Comparison of ENCODE assay signal across 10 cellular contexts in the genomic region with DNA sequence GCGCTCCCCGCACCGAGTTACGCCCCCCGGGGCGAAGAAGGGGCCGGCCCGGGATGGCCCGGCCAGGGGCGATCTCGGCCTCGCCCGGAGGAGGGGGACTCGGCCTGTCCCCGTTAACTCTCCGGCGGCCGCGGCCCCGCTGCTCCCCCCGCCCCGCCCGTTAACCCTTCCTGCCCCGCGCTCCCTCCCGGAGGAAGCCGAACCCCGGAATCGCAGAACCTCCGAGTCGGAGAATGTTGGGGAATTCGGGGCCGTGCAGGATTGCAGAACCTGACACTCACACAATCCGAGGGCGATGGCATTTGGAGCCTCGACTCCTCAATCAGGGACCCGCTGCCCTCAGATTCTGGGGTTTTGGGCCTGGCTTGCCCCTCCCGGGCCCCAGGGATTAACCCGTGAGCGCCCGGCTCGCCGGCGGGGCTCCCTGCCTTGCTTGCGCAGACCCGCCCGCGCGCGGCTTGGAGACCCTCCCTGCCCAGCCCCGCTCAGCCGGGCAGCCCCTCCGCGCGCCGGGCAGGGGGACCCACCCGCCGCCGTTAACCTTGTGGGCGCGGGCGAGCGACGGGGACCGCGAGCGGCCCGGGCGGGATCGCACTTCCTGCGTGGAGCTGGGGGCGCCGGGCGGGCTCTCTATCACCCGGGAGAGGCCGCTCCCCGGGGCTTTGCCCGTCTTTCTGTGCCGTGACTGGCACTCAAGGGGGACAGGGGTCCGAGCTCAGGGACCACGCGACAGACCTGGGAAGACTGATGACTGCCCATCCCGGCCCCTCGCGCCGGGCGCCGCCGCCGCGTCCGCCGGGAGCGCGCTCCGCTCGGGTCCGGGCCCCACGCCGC. TPM values are rescaled to one million over a fixed set of nuclear protein-coding genes. Genes with fewer than 3 reads are reported as not detected.
DNase-seq lines count a peak whose midpoint lies in the region; ATAC-seq and TF ChIP-seq lines count a peak whose summit lies in the region.
"Had no signal": no experiment of that assay in that cellular context is flagged by ENCODE, and none has a peak within 500 bp of the region (broad histone marks: within the 10 kb centered on the region; RNA-seq: fewer than 3 reads in every experiment).

No MANE protein-coding gene starts in this region.

- TF ChIP-seq CTCF in astrocyte of the cerebellum (IDR thresholded peaks at IDR 0.05; ENCODE audit: low read depth, low read length, missing control alignments): no peak
- TF ChIP-seq CTCF in left lung (IDR thresholded peaks at IDR 0.05): no peak
- TF ChIP-seq CTCF in stomach (IDR thresholded peaks at IDR 0.05): no peak

- 1 to 14% (median 2%) methylated on average over 15 to 100 of the region's 100 CpGs for WGBS in stomach, 5 donors

- no peaks in the 10 kb centered on the region for H3K36me3 ChIP-seq in left lung
- H3K36me3 ChIP-seq in stomach: no peaks in the 10 kb centered on the region

- H3K27me3 Mint-ChIP-seq in activated T-helper 2 cell treated with anti-CD3 and anti-CD28 coated beads, Interferon-gamma antibody, Interleukin-2, Interleukin-4, amounts not matched to agents 10 μg/mL and 5 μg/mL and 100 μg/mL, durations not matched to agents 14 hours and 24 hours and 36 hours (ENCODE audit: low read depth): peaks cover 44% of the 10 kb centered on the region

- H3K9me3 Mint-ChIP-seq in activated T-helper 2 cell treated with anti-CD3 and anti-CD28 coated beads, Interferon-gamma antibody, Interleukin-2, Interleukin-4, amounts not matched to agents 10 μg/mL and 5 μg/mL and 100 μg/mL, durations not matched to agents 14 hours and 24 hours and 36 hours: no peaks in the 10 kb centered on the region

- intact Hi-C loops in left lung (cut with DNase I): no loop called here
- intact Hi-C loops in stomach (cut with DNase I; ENCODE audit: low total_unique reads): no loop called here
- intact Hi-C loops in activated T-helper 2 cell treated with anti-CD3 and anti-CD28 coated beads, Interferon-gamma antibody, Interleukin-2, Interleukin-4, amounts not matched to agents 10 μg/mL and 5 μg/mL and 100 μg/mL, durations not matched to agents 14 hours and 24 hours and 36 hours (cut with micrococcal nuclease): no loop called here

- H3K9me3 ChIP-seq in left lung (no peaks in the 10 kb centered on the region), stomach (no peaks in the 10 kb centered on the region)

- H3K4me3 Mint-ChIP-seq in activated T-helper 2 cell treated with anti-CD3 and anti-CD28 coated beads, Interferon-gamma antibody, Interleukin-2, Interleukin-4, amounts not matched to agents 10 μg/mL and 5 μg/mL and 100 μg/mL, durations not matched to agents 14 hours and 24 hours and 36 hours (ENCODE audit: low read depth): no peak overlapping the region

- in situ Hi-C loops in astrocyte of the cerebellum (cut with HindIII; ENCODE audit: low sequenced_read_pairs): no loop called here

- H3K27me3 ChIP-seq in left lung: peaks cover 44 to 94% of the 10 kb centered on the region in 2 donors
- H3K27me3 ChIP-seq in stomach: peaks cover 0 to 93% (median 68%) of the 10 kb centered on the region in 3 donors

- TF ChIP-seq EP300 in stomach (IDR thresholded peaks at IDR 0.05): no peak

- ATAC-seq in left lung: no peak

- TF ChIP-seq POLR2A in stomach (IDR thresholded peaks at IDR 0.05): no peak

- H3K36me3 Mint-ChIP-seq in activated T-helper 2 cell treated with anti-CD3 and anti-CD28 coated beads, Interferon-gamma antibody, Interleukin-2, Interleukin-4, amounts not matched to agents 10 μg/mL and 5 μg/mL and 100 μg/mL, durations not matched to agents 14 hours and 24 hours and 36 hours (ENCODE audit: low read depth): no peaks in the 10 kb centered on the region

- peaks cover 3% of the 10 kb centered on the region for H3K4me1 Mint-ChIP-seq in activated T-helper 2 cell treated with anti-CD3 and anti-CD28 coated beads, Interferon-gamma antibody, Interleukin-2, Interleukin-4, amounts not matched to agents 10 μg/mL and 5 μg/mL and 100 μg/mL, durations not matched to agents 14 hours and 24 hours and 36 hours (ENCODE audit: low read depth)

- H3K27ac ChIP-seq in left lung: no peak overlapping the region
- H3K27ac ChIP-seq in stomach: no peak overlapping the region

- no peak overlapping the region for H3K27ac Mint-ChIP-seq in activated T-helper 2 cell treated with anti-CD3 and anti-CD28 coated beads, Interferon-gamma antibody, Interleukin-2, Interleukin-4, amounts not matched to agents 10 μg/mL and 5 μg/mL and 100 μg/mL, durations not matched to agents 14 hours and 24 hours and 36 hours

- DNase-seq in NCI-H1417 (lab: John Stamatoyannopoulos, UW) (peak in 2 of 3 experiments; percentile 18 to 35), NCI-H1417 treated with DMSO at 0.1 percent for 48 hours (lab: John Stamatoyannopoulos, UW) (no peak), astrocyte of the cerebellum (ENCODE audit: low read depth) (no peak), left lung (no peak), stomach (no peak), GF-D8 (lab: John Stamatoyannopoulos, UW) (no peak), NCI-H2081 treated with DMSO at 0.1 percent for 48 hours (lab: John Stamatoyannopoulos, UW) (no peak)
- no peak for DNase-seq in activated T-helper 2 cell treated with anti-CD3 and anti-CD28 coated beads, Interferon-gamma antibody, Interleukin-2, Interleukin-4, amounts not matched to agents 10 μg/mL and 5 μg/mL and 100 μg/mL, durations not matched to agents 14 hours and 24 hours and 36 hours (ENCODE audit: low spot score)
- DNase-seq: ACHN, Karpas-422 had no signal

- peak overlapping the region; percentile 40 for H3K4me3 ChIP-seq in astrocyte of the cerebellum (ENCODE audit: low read depth, low read length)
- H3K4me3 ChIP-seq in left lung: peak overlapping the region; percentile 15 to 34
- H3K4me3 ChIP-seq in stomach: peak overlapping the region; percentile 37 to 69 (median 50)

- peaks cover 0 to 26% of the 10 kb centered on the region in 2 donors for H3K4me1 ChIP-seq in left lung
- peaks cover 18 to 31% (median 29%) of the 10 kb centered on the region in 4 donors for H3K4me1 ChIP-seq in stomach

RNA-seq across cellular contexts. Expression of gene BEGAIN, which starts 18.8 kb away (rescaled TPM):
- total RNA-seq in left lung (1 to 10 TPM; 1.3 to 1.5 TPM), stomach (1 to 10 TPM in 1 of 5 donors, not detected in 4; 1.1 TPM)
- polyA plus RNA-seq in stomach: under 1 TPM; 0.31 to 0.92 (median 0.75) TPM
- total RNA-seq in activated T-helper 2 cell treated with anti-CD3 and anti-CD28 coated beads, Interferon-gamma antibody, Interleukin-2, Interleukin-4, amounts not matched to agents 10 μg/mL and 5 μg/mL and 100 μg/mL, durations not matched to agents 14 hours and 24 hours and 36 hours: 3.4 and 3.5 TPM in 2 replicates

Comparison
In these comparisons a context has a peak if more than half of its experiments do, and no peak if none do; other contexts are left out.
1. DNase-seq: peak in NCI-H1417 (2 of 3); none in NCI-H1417 treated with DMSO at 0.1 percent for 48 hours (single experiment), astrocyte of the cerebellum (single experiment), left lung (0 of 2), stomach (single experiment), activated T-helper 2 cell treated with anti-CD3 and anti-CD28 coated beads, Interferon-gamma antibody, Interleukin-2, Interleukin-4, amounts not matched to agents 10 μg/mL and 5 μg/mL and 100 μg/mL, durations not matched to agents 14 hours and 24 hours and 36 hours (single experiment), GF-D8 (single experiment) and NCI-H2081 treated with DMSO at 0.1 percent for 48 hours (single experiment).
2. Peak in every context shown above with its lines, with median percentiles within 50 percentile points of each other: H3K4me3 ChIP-seq.